In genomic region chr14:53378142-53378541, GRCh38 we compare ENCODE assay signal across 8 cellular contexts.
"Had no signal": no experiment of that assay in that cellular context is flagged by ENCODE, and none has a peak within 500 bp of the region (broad histone marks: within the 10 kb centered on the region; RNA-seq: fewer than 3 reads in every experiment).

No MANE protein-coding gene starts in this region.

- H3K4me2 ChIP-seq: GM23338 had no signal

- H3K9me3 Mint-ChIP-seq: GM23338, H9 had no signal

- H2AFZ ChIP-seq: GM23338 had no signal

- H3K36me3 Mint-ChIP-seq: IgD-negative memory B cell had no signal

- FAIRE-seq: H1, H54, HepG2 had no signal

- ATAC-seq: GM23338, HepG2 had no signal

- H3K27ac ChIP-seq: HL-60 had no signal

- H3K27ac Mint-ChIP-seq: GM23338, H9, IgD-negative memory B cell had no signal

- DNase-seq: H9, HCEC 1CT had no signal

- H3K4me3 ChIP-seq: GM23338 had no signal

- H3K4me1 Mint-ChIP-seq: GM23338 had no signal

- H3K4me3 Mint-ChIP-seq: GM23338, H9, IgD-negative memory B cell had no signal
